ENCODE assay signal across 23 cellular contexts in the genomic region with DNA sequence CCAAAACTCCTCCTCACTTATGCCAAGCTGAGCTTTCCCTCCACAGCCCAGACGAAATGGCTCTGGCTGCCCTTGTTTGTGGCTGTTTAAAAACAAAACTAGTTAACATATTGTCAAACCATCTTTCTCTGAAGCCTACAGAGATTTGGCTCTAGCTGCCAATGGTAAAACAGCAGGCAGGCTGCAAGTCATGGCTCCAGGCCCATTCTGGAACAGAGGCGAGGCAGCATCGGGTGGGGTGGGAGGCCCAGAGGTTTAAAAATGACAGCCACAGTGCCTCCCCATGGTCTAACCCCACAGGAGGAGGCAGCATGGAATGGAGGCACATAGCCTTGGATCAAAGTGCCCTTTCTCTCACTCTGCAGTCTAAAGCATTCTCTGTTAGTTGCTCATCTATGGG.
A peak's percentile ranks its signal among the peaks of the same experiment; 100 is the strongest.
DNase-seq lines count a peak whose midpoint lies in the region; TF ChIP-seq lines count a peak whose summit lies in the region.
"Had no signal": no experiment of that assay in that cellular context is flagged by ENCODE, and none has a peak within 500 bp of the region (broad histone marks: within the 10 kb centered on the region; RNA-seq: fewer than 3 reads in every experiment).

No MANE protein-coding gene starts in this region.

- DNase-seq in DMS 273 (lab: John Stamatoyannopoulos, UW; ENCODE audit: unreplicated experiment) (peak; percentile 37), DMS 273 treated with DMSO at 0.1 percent for 48 hours (lab: John Stamatoyannopoulos, UW) (no peak), Ammon's horn (ENCODE audit: low spot score) (peak; percentile 54), coronary artery (ENCODE audit: low spot score) (peak; percentile 62), mesenteric fat pad (ENCODE audit: low spot score) (peak; percentile 72), DMS79 treated with DMSO at 0.1 percent for 48 hours (lab: John Stamatoyannopoulos, UW) (no peak), epidermal melanocyte (ENCODE audit: insufficient read length, low spot score) (no peak), iPS-NIHi11 (ENCODE audit: low spot score) (no peak)
- DNase-seq: activated CD4-positive, alpha-beta T cell treated with anti-CD3 and anti-CD28 coated beads, Interleukin-2, amount 50 U/mL, for 48 hours; activated T-cell treated with anti-CD3 and anti-CD28 coated beads, Interleukin-2, amount 50 U/mL, for 72 hours; CD4-positive, alpha-beta T cell; DMS153; foreskin keratinocyte; immature natural killer cell; Kasumi-1; NCI-H526 treated with DMSO at 0.1 percent for 48 hours had no signal

- H3K4me3 ChIP-seq in coronary artery: no peak overlapping the region
- H3K4me3 ChIP-seq: ascending aorta, pancreas, right lobe of liver, tibial nerve had no signal

- no peak overlapping the region for H3K27ac ChIP-seq in coronary artery
- H3K27ac ChIP-seq: 22Rv1, ascending aorta, foreskin keratinocyte, HL-60, pancreas, right lobe of liver, RWPE1, tibial nerve had no signal

- no peak for TF ChIP-seq CTCF in coronary artery (IDR thresholded peaks at IDR 0.05)

Comparison
In these comparisons a context has a peak if more than half of its experiments do, and no peak if none do; other contexts are left out.
1. DNase-seq: peak in DMS 273 (single experiment), Ammon's horn (single experiment), coronary artery (single experiment) and mesenteric fat pad (single experiment); none in DMS 273 treated with DMSO at 0.1 percent for 48 hours (single experiment), DMS79 treated with DMSO at 0.1 percent for 48 hours (single experiment), epidermal melanocyte (single experiment) and iPS-NIHi11 (single experiment).